Comparison of ENCODE assay signal across 8 cellular contexts in genomic region chr3:47421741-47422649, GRCh38. TPM values are rescaled to one million over a fixed set of nuclear protein-coding genes. Genes with fewer than 3 reads are reported as not detected.
DNase-seq lines count a peak whose midpoint lies in the region; ATAC-seq and TF ChIP-seq lines count a peak whose summit lies in the region.

No MANE protein-coding gene starts in this region.

- ATAC-seq in activated CD4-positive, alpha-beta T cell treated with anti-CD3 and anti-CD28 coated beads for 36 hours: no peak
- ATAC-seq in HG02885 (IDR thresholded peaks at IDR 0.05; ENCODE audit: poor library complexity, unreplicated experiment): no peak

- POLR2A ChIA-PET in activated CD4-positive, alpha-beta T cell treated with anti-CD3 and anti-CD28 coated beads for 36 hours (lab: Charles Lee): interaction anchor here (0.6 to 1.3 kb wide), 3 partner anchors 20 to 54 kb away, joined by 3 to 7 read pairs (median 4); partner anchors contain the start of genes PTPN23 and SCAP
- POLR2A ChIA-PET in RWPE1 (lab: Yijun Ruan, JAX; ENCODE audit: low non-redundant PET): no interaction called here

- H3K4me3 ChIP-seq in muscle layer of duodenum (ENCODE audit: low read depth in 1 of 2, low read length in 2 of 2): no peak overlapping the region

- intact Hi-C loops in activated CD4-positive, alpha-beta T cell treated with anti-CD3 and anti-CD28 coated beads for 36 hours (cut with DNase I, micrococcal nuclease): loop anchor here (1.0 to 5.0 kb wide), 9 partner anchors 42 to 381 kb away; partner anchors contain the start of genes ELP6 (in 2 of the 2), DHX30 (in 1 of the 2), SCAP (in 1 of the 2) and SMARCC1 (in 1 of the 2)
- intact Hi-C loops in dendritic cell treated with granulocyte-macrophage colony-stimulating factor and Interleukin-4, amounts not matched to agents 40 ng/mL and 50 ng/mL, for 4 days (cut with micrococcal nuclease): loop anchor here (1.0 kb wide), 2 partner anchors 54 to 91 kb away; partner anchors contain the start of gene ELP6

- peak; percentile 57 for DNase-seq in activated CD4-positive, alpha-beta T cell treated with anti-CD3 and anti-CD28 coated beads for 36 hours
- DNase-seq in activated CD4-positive, alpha-beta T cell treated with anti-CD3 and anti-CD28 coated beads for 4 hours: no peak
- no peak for DNase-seq in RWPE1 (ENCODE audit: low spot score)
- DNase-seq in NCI-H1436 (lab: John Stamatoyannopoulos, UW): no peak
- no peak for DNase-seq in iPS-NIHi7 (ENCODE audit: extremely low spot score)

- peaks cover 6 to 15% of the 10 kb centered on the region in 2 donors for H3K4me1 ChIP-seq in muscle layer of duodenum (ENCODE audit: control insufficient read depth in 1 of 2, insufficient read depth in 2 of 2, low read length in 2 of 2)

- H3K36me3 ChIP-seq in muscle layer of duodenum (ENCODE audit: control insufficient read depth in 1 of 2, insufficient read depth in 2 of 2, low read length in 2 of 2): peaks cover 27 to 43% of the 10 kb centered on the region in 2 donors

- CTCF ChIA-PET in activated CD4-positive, alpha-beta T cell treated with anti-CD3 and anti-CD28 coated beads for 36 hours (lab: Charles Lee): interaction anchor here (0.6 to 6.7 kb wide), 20 partner anchors 10 to 1548 kb away, joined by 3 to 83 read pairs (median 4); partner anchors contain the start of genes SCAP and SETD2
- CTCF ChIA-PET in RWPE1 (lab: Yijun Ruan, JAX): interaction anchor here (0.5 to 2.3 kb wide), 7 partner anchors 8 to 71 kb away, joined by 3 to 14 read pairs (median 4); partner anchors contain the start of gene SCAP

- peak overlapping the region; percentile 99 for H3K27ac Mint-ChIP-seq in activated CD4-positive, alpha-beta T cell treated with anti-CD3 and anti-CD28 coated beads for 36 hours
- H3K27ac Mint-ChIP-seq in dendritic cell treated with granulocyte-macrophage colony-stimulating factor and Interleukin-4, amounts not matched to agents 40 ng/mL and 50 ng/mL, for 4 days: peak overlapping the region; percentile 89

- H3K27me3 Mint-ChIP-seq in activated CD4-positive, alpha-beta T cell treated with anti-CD3 and anti-CD28 coated beads for 36 hours: no peaks in the 10 kb centered on the region
- H3K27me3 Mint-ChIP-seq in dendritic cell treated with granulocyte-macrophage colony-stimulating factor and Interleukin-4, amounts not matched to agents 40 ng/mL and 50 ng/mL, for 4 days: no peaks in the 10 kb centered on the region

- peaks cover 10% of the 10 kb centered on the region for H3K4me1 Mint-ChIP-seq in activated CD4-positive, alpha-beta T cell treated with anti-CD3 and anti-CD28 coated beads for 36 hours
- H3K4me1 Mint-ChIP-seq in dendritic cell treated with granulocyte-macrophage colony-stimulating factor and Interleukin-4, amounts not matched to agents 40 ng/mL and 50 ng/mL, for 4 days (ENCODE audit: low read depth): peaks cover 24% of the 10 kb centered on the region

- no peaks in the 10 kb centered on the region for H3K27me3 ChIP-seq in muscle layer of duodenum (ENCODE audit: low read depth, low read length)

- no peak overlapping the region for H3K4me3 Mint-ChIP-seq in activated CD4-positive, alpha-beta T cell treated with anti-CD3 and anti-CD28 coated beads for 36 hours
- no peak overlapping the region for H3K4me3 Mint-ChIP-seq in dendritic cell treated with granulocyte-macrophage colony-stimulating factor and Interleukin-4, amounts not matched to agents 40 ng/mL and 50 ng/mL, for 4 days

- no peak; the same call in 1 of the 2 replicates for TF ChIP-seq CTCF in RWPE1 (conservative IDR thresholded peaks at IDR 0.05; ENCODE audit: low read depth)

- no peaks in the 10 kb centered on the region for H3K9me3 Mint-ChIP-seq in activated CD4-positive, alpha-beta T cell treated with anti-CD3 and anti-CD28 coated beads for 36 hours (ENCODE audit: low read depth)
- H3K9me3 Mint-ChIP-seq in dendritic cell treated with granulocyte-macrophage colony-stimulating factor and Interleukin-4, amounts not matched to agents 40 ng/mL and 50 ng/mL, for 4 days: no peaks in the 10 kb centered on the region

- H3K9me3 ChIP-seq in muscle layer of duodenum (ENCODE audit: control insufficient read depth in 1 of 2, low read length in 2 of 2): no peaks in the 10 kb centered on the region

- peak overlapping the region; percentile 78 for H3K27ac ChIP-seq in RWPE1
- H3K27ac ChIP-seq in muscle layer of duodenum (ENCODE audit: low read length): peak overlapping the region; percentile 62

- H3K36me3 Mint-ChIP-seq in activated CD4-positive, alpha-beta T cell treated with anti-CD3 and anti-CD28 coated beads for 36 hours (ENCODE audit: low read depth): peaks cover 8% of the 10 kb centered on the region
- peaks cover 90% of the 10 kb centered on the region for H3K36me3 Mint-ChIP-seq in dendritic cell treated with granulocyte-macrophage colony-stimulating factor and Interleukin-4, amounts not matched to agents 40 ng/mL and 50 ng/mL, for 4 days (ENCODE audit: low read depth)

RNA-seq across cellular contexts. Expression of gene PTPN23, which starts 41.2 kb away (rescaled TPM):
- total RNA-seq in activated CD4-positive, alpha-beta T cell treated with anti-CD3 and anti-CD28 coated beads for 36 hours: 10 to 100 TPM; 25.9 to 29.4 TPM

RNA-seq across cellular contexts. Expression of gene SCAP, which starts 53.7 kb away (rescaled TPM):
- total RNA-seq in activated CD4-positive, alpha-beta T cell treated with anti-CD3 and anti-CD28 coated beads for 36 hours: 10 to 100 TPM; 44.5 to 51.2 TPM
